ENCODE assay signal across 19 cellular contexts in the genomic region with DNA sequence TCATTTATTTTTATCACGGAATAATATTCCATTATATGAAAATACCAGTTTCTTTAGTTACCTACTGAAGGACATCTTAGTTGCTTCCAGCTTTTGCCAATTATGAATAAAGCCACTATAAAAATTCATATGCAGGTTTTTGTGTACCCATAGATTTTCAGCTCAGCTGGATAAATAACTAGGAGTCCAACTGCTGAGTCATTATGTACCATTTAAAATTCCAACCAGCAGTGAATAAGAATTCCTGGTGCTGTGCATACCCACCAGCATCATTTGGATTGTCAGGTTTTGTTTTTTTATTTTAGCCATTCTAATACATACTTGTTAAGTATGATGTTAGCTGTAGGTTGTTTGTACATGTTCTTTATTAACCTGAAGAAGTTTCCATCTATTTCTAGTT. TPM values are rescaled to one million over a fixed set of nuclear protein-coding genes. Genes with fewer than 3 reads are reported as not detected.
DNase-seq lines count a peak whose midpoint lies in the region; ATAC-seq, FAIRE-seq and TF ChIP-seq lines count a peak whose summit lies in the region.
"Had no signal": no experiment of that assay in that cellular context is flagged by ENCODE, and none has a peak within 500 bp of the region (broad histone marks: within the 10 kb centered on the region; RNA-seq: fewer than 3 reads in every experiment).

No MANE protein-coding gene starts in this region.

- no peaks in the 10 kb centered on the region for H4K20me1 ChIP-seq in endothelial cell of umbilical vein (replicated peaks; ENCODE audit: control insufficient read depth, extremely low read depth, insufficient read depth, low read length)

- intact Hi-C loops in endothelial cell of umbilical vein (cut with micrococcal nuclease) (loop anchor here (10.0 kb wide), 1 partner anchor 490 kb away; a partner anchor contains a TSS), pancreas (cut with DNase I) (no loop called here)

- POLR2A ChIA-PET in endothelial cell of umbilical vein (lab: Charles Lee) = no interaction called here
- POLR2A ChIA-PET in activated CD4-positive, alpha-beta memory T cell treated with anti-CD3 and anti-CD28 coated beads, Interleukin-2, amount 10 ng/mL, durations not matched to agents 7 days and 5 days (lab: Charles Lee) = no interaction called here

- H3K27me3 Mint-ChIP-seq in activated CD4-positive, alpha-beta memory T cell treated with anti-CD3 and anti-CD28 coated beads, Interleukin-2, amount 10 ng/mL, durations not matched to agents 7 days and 5 days = no peaks in the 10 kb centered on the region
- peaks cover 4% of the 10 kb centered on the region for H3K27me3 Mint-ChIP-seq in mesothelial cell of epicardium (ENCODE audit: low read depth)
- H3K27me3 Mint-ChIP-seq: CD4-positive, alpha-beta T cell had no signal

- H3K4me1 ChIP-seq in endothelial cell of umbilical vein (ENCODE audit: control insufficient read depth, extremely low read depth, insufficient read depth, low read length) (peaks cover 40% of the 10 kb centered on the region), pancreas (peaks cover 12 to 38% (median 27%) of the 10 kb centered on the region in 3 donors)
- H3K4me1 ChIP-seq: adrenal gland, colonic mucosa had no signal

- H3K9me3 ChIP-seq in endothelial cell of umbilical vein (replicated peaks; ENCODE audit: control insufficient read depth, insufficient read depth, low read length) (no peaks in the 10 kb centered on the region), pancreas (no peaks in the 10 kb centered on the region)
- H3K9me3 ChIP-seq: adrenal gland, colonic mucosa, transverse colon had no signal

- peak; percentile 74 to 86 (median 82) for ATAC-seq in pancreas
- ATAC-seq in HG02623 (IDR thresholded peaks at IDR 0.05; ENCODE audit: unreplicated experiment) = no peak
- ATAC-seq in GM21737 (IDR thresholded peaks at IDR 0.05; ENCODE audit: unreplicated experiment) = no peak
- ATAC-seq: HCT116; stimulated activated effector memory CD8-positive, alpha-beta T cell treated with anti-CD3 and anti-CD28 coated beads, Interleukin-12 subunit alpha, Interleukin-12 subunit beta, amount 100 ng/mL, for 72 hours had no signal

- H2AFZ ChIP-seq in endothelial cell of umbilical vein (ENCODE audit: low read depth, low read length) = no peak overlapping the region

- dilution Hi-C loops in endothelial cell of umbilical vein (cut with MboI; ENCODE audit: extremely low pct_ligation_motif_present, low sequenced_read_pairs) = no loop called here

- 33 to 37% methylated on average over 1 of the region's 1 CpG for WGBS in pancreas, 2 donors

- no peaks in the 10 kb centered on the region for H3K27me3 ChIP-seq in endothelial cell of umbilical vein (ENCODE audit: control insufficient read depth in 2 of 2, insufficient read depth in 2 of 2, low read length in 2 of 2)
- H3K27me3 ChIP-seq in pancreas = no peaks in the 10 kb centered on the region
- H3K27me3 ChIP-seq: adrenal gland, colonic mucosa, transverse colon had no signal

- H3K4me2 ChIP-seq in endothelial cell of umbilical vein (ENCODE audit: insufficient read depth, low read length) = peak overlapping the region; percentile 22
- H3K4me2 ChIP-seq: smooth muscle cell had no signal

- peaks cover 27% of the 10 kb centered on the region for H3K36me3 Mint-ChIP-seq in activated CD4-positive, alpha-beta memory T cell treated with anti-CD3 and anti-CD28 coated beads, Interleukin-2, amount 10 ng/mL, durations not matched to agents 7 days and 5 days (ENCODE audit: low read depth)
- no peaks in the 10 kb centered on the region for H3K36me3 Mint-ChIP-seq in mesothelial cell of epicardium
- H3K36me3 Mint-ChIP-seq: stimulated activated effector memory CD8-positive, alpha-beta T cell treated with anti-CD3 and anti-CD28 coated beads, Interleukin-12 subunit alpha, Interleukin-12 subunit beta, amount 100 ng/mL, for 72 hours had no signal

- peaks cover 10% of the 10 kb centered on the region for H3K9me3 Mint-ChIP-seq in activated CD4-positive, alpha-beta memory T cell treated with anti-CD3 and anti-CD28 coated beads, Interleukin-2, amount 10 ng/mL, durations not matched to agents 7 days and 5 days
- H3K9me3 Mint-ChIP-seq in mesothelial cell of epicardium = peaks cover 18% of the 10 kb centered on the region
- H3K9me3 Mint-ChIP-seq: CD4-positive, alpha-beta T cell; stimulated activated effector memory CD8-positive, alpha-beta T cell treated with anti-CD3 and anti-CD28 coated beads, Interleukin-12 subunit alpha, Interleukin-12 subunit beta, amount 100 ng/mL, for 72 hours had no signal

- H3K27ac ChIP-seq in endothelial cell of umbilical vein (ENCODE audit: insufficient read depth, low read depth, low read length) = peak overlapping the region; percentile 80
- H3K27ac ChIP-seq in pancreas = no peak overlapping the region
- H3K27ac ChIP-seq: adrenal gland, colonic mucosa, transverse colon had no signal

- no peaks in the 10 kb centered on the region for H3K36me3 ChIP-seq in endothelial cell of umbilical vein (ENCODE audit: control insufficient read depth in 2 of 2, extremely low read depth in 1 of 2, insufficient read depth in 2 of 2, low read length in 2 of 2)
- H3K36me3 ChIP-seq in pancreas = no peaks in the 10 kb centered on the region
- H3K36me3 ChIP-seq: adrenal gland, colonic mucosa, transverse colon had no signal

- H3K4me3 ChIP-seq in endothelial cell of umbilical vein (replicated peaks in 1 of 3; ENCODE audit: insufficient read depth in 1 of 3, low read depth in 1 of 3, low read length in 3 of 3) (no peak overlapping the region), pancreas (no peak overlapping the region)
- H3K4me3 ChIP-seq: adrenal gland, colonic mucosa, smooth muscle cell, transverse colon had no signal

- H3K9ac ChIP-seq in endothelial cell of umbilical vein (replicated peaks; ENCODE audit: extremely low read depth, insufficient read depth, low read length) = no peak overlapping the region

- no peak overlapping the region for H3K4me3 Mint-ChIP-seq in activated CD4-positive, alpha-beta memory T cell treated with anti-CD3 and anti-CD28 coated beads, Interleukin-2, amount 10 ng/mL, durations not matched to agents 7 days and 5 days
- no peak overlapping the region for H3K4me3 Mint-ChIP-seq in mesothelial cell of epicardium
- H3K4me3 Mint-ChIP-seq: CD4-positive, alpha-beta T cell; stimulated activated effector memory CD8-positive, alpha-beta T cell treated with anti-CD3 and anti-CD28 coated beads, Interleukin-12 subunit alpha, Interleukin-12 subunit beta, amount 100 ng/mL, for 72 hours had no signal

- BruUV-seq in endothelial cell of umbilical vein (replicated peaks; lab: Mats Ljungman, UMichigan) = no TSS peak

- TF ChIP-seq CTCF in endothelial cell of umbilical vein (IDR thresholded peaks at IDR 0.05; ENCODE audit: extremely low read depth in 1 of 2, insufficient read depth in 1 of 2, low read depth in 1 of 2, low read length in 2 of 2) = no peak
- no peak for TF ChIP-seq CTCF in pancreas (IDR thresholded peaks at IDR 0.05)
- TF ChIP-seq CTCF in mesothelial cell of epicardium (IDR thresholded peaks at IDR 0.05; ENCODE audit: unreplicated experiment) = no peak

- no peak for FAIRE-seq in H54 (lab: Jason Lieb, UNC)
- FAIRE-seq in endothelial cell of umbilical vein (lab: Jason Lieb, UNC) = no peak
- FAIRE-seq in pancreas (lab: Jason Lieb, UNC) = peak; percentile 23
- FAIRE-seq: GM12891 had no signal

- H3K9me1 ChIP-seq in endothelial cell of umbilical vein (replicated peaks; ENCODE audit: control insufficient read depth, extremely low read depth, insufficient read depth, low read length) = no peaks in the 10 kb centered on the region

- TF ChIP-seq POLR2A in H54 (IDR thresholded peaks at IDR 0.05; ENCODE audit: low read depth, low read length) (no peak), endothelial cell of umbilical vein (IDR thresholded peaks at IDR 0.05; ENCODE audit: low read depth, low read length) (no peak)

- H3K4me1 Mint-ChIP-seq in activated CD4-positive, alpha-beta memory T cell treated with anti-CD3 and anti-CD28 coated beads, Interleukin-2, amount 10 ng/mL, durations not matched to agents 7 days and 5 days = peaks cover 7% of the 10 kb centered on the region
- no peaks in the 10 kb centered on the region for H3K4me1 Mint-ChIP-seq in mesothelial cell of epicardium

- no peak overlapping the region for H3K27ac Mint-ChIP-seq in activated CD4-positive, alpha-beta memory T cell treated with anti-CD3 and anti-CD28 coated beads, Interleukin-2, amount 10 ng/mL, durations not matched to agents 7 days and 5 days
- H3K27ac Mint-ChIP-seq in mesothelial cell of epicardium = no peak overlapping the region
- H3K27ac Mint-ChIP-seq: CD4-positive, alpha-beta T cell; stimulated activated effector memory CD8-positive, alpha-beta T cell treated with anti-CD3 and anti-CD28 coated beads, Interleukin-12 subunit alpha, Interleukin-12 subunit beta, amount 100 ng/mL, for 72 hours had no signal

- H3K79me2 ChIP-seq in endothelial cell of umbilical vein (ENCODE audit: control insufficient read depth, insufficient read depth, low read length) = peaks cover 43% of the 10 kb centered on the region

- DNase-seq in H54 (ENCODE audit: insufficient read length, low spot score) = peak; percentile 6
- peak; percentile 58 for DNase-seq in SHP77 treated with DMSO at 0.1 percent for 48 hours (lab: John Stamatoyannopoulos, UW)
- DNase-seq in endothelial cell of umbilical vein (ENCODE audit: low read depth, low spot score) = peak; percentile 49
- no peak for DNase-seq in pancreas
- DNase-seq in activated CD4-positive, alpha-beta memory T cell treated with anti-CD3 and anti-CD28 coated beads, Interleukin-2, amount 10 ng/mL, durations not matched to agents 7 days and 5 days = no peak
- DNase-seq in mesothelial cell of epicardium (ENCODE audit: low spot score in 2 of 2, unreplicated experiment in 2 of 2) = no peak
- DNase-seq: adrenal gland; CD4-positive, alpha-beta T cell; colonic mucosa; hippocampal formation; NCI-H2227 treated with DMSO at 0.1 percent for 48 hours; transverse colon had no signal

- CTCF ChIA-PET in endothelial cell of umbilical vein (lab: Charles Lee) = no interaction called here
- CTCF ChIA-PET in activated CD4-positive, alpha-beta memory T cell treated with anti-CD3 and anti-CD28 coated beads, Interleukin-2, amount 10 ng/mL, durations not matched to agents 7 days and 5 days (lab: Charles Lee) = no interaction called here

RNA-seq across cellular contexts. Expression of a gene that starts 14.5 kb away (rescaled TPM):
- 8.5 and 10.6 TPM in 2 replicates for total RNA-seq in endothelial cell of umbilical vein
- 5.3 and 9.3 TPM in 2 replicates for polyA plus RNA-seq in endothelial cell of umbilical vein
- 8.0 and 10.3 TPM in 2 replicates for polyA plus RNA-seq in endothelial cell of umbilical vein (2011; cell fraction: cytosol; rRNA removed)
- polyA plus RNA-seq in endothelial cell of umbilical vein (2011; cell fraction: nucleus; rRNA removed) = 14.0 and 19.9 TPM in 2 replicates
- polyA plus RNA-seq in endothelial cell of umbilical vein (2012) = 12.7 and 18.0 TPM in 2 replicates
- 3.3 and 6.0 TPM in 2 replicates for polyA minus RNA-seq in endothelial cell of umbilical vein
- polyA minus RNA-seq in endothelial cell of umbilical vein (2011; cell fraction: cytosol; rRNA and poly(A)+ RNA removed) = 2.5 TPM
- 3.7 and 6.0 TPM in 2 replicates for polyA minus RNA-seq in endothelial cell of umbilical vein (2011; cell fraction: nucleus; rRNA and poly(A)+ RNA removed)
- total RNA-seq in pancreas = 1 to 10 TPM; 3.5 to 5.1 (median 4.8) TPM
- polyA plus RNA-seq in pancreas = 1 to 10 TPM; 6.8 to 7.1 TPM
- 10 to 100 TPM; 11.5 to 12.5 TPM for total RNA-seq in activated CD4-positive, alpha-beta memory T cell treated with anti-CD3 and anti-CD28 coated beads, Interleukin-2, amount 10 ng/mL, durations not matched to agents 7 days and 5 days
- total RNA-seq in mesothelial cell of epicardium = not detected in 3 replicates
- total RNA-seq: smooth muscle cell had no signal
- polyA plus RNA-seq: smooth muscle cell had no signal

RNA-seq across cellular contexts. Expression of a gene that starts 19.2 kb away (rescaled TPM):
- total RNA-seq in endothelial cell of umbilical vein = 1.1 and 1.5 TPM in 2 replicates
- polyA plus RNA-seq in endothelial cell of umbilical vein = 1.4 and 1.6 TPM in 2 replicates
- polyA plus RNA-seq in endothelial cell of umbilical vein (2011; cell fraction: cytosol; rRNA removed) = 0.75 and 0.95 TPM in 2 replicates
- polyA plus RNA-seq in endothelial cell of umbilical vein (2011; cell fraction: nucleus; rRNA removed) = 7.9 and 8.3 TPM in 2 replicates
- polyA plus RNA-seq in endothelial cell of umbilical vein (2012) = 1.2 TPM in 2 replicates
- polyA minus RNA-seq in endothelial cell of umbilical vein = 1.1 and 2.3 TPM in 2 replicates
- polyA minus RNA-seq in endothelial cell of umbilical vein (2011; cell fraction: cytosol; rRNA and poly(A)+ RNA removed) = not detected
- 2.5 and 3.1 TPM in 2 replicates for polyA minus RNA-seq in endothelial cell of umbilical vein (2011; cell fraction: nucleus; rRNA and poly(A)+ RNA removed)
- 1,000 to 10,000 TPM in 4 of 6 donors, 100 to 1,000 TPM in 2; 734 to 3,085 (median 1,884) TPM for total RNA-seq in pancreas
- 1,000 to 10,000 TPM; 2,023 to 2,052 TPM for polyA plus RNA-seq in pancreas
- total RNA-seq in activated CD4-positive, alpha-beta memory T cell treated with anti-CD3 and anti-CD28 coated beads, Interleukin-2, amount 10 ng/mL, durations not matched to agents 7 days and 5 days = 1 to 10 TPM; 1.8 to 2.1 TPM
- not detected in 3 replicates for total RNA-seq in mesothelial cell of epicardium
- polyA plus RNA-seq: smooth muscle cell had no signal

RNA-seq across cellular contexts. Expression of a gene that starts 45.5 kb away (rescaled TPM):
- total RNA-seq in endothelial cell of umbilical vein = not detected in 2 replicates
- not detected in 2 replicates for polyA plus RNA-seq in endothelial cell of umbilical vein
- not detected in 2 replicates for polyA plus RNA-seq in endothelial cell of umbilical vein (2011; cell fraction: cytosol; rRNA removed)
- not detected in 2 replicates for polyA plus RNA-seq in endothelial cell of umbilical vein (2011; cell fraction: nucleus; rRNA removed)
- not detected in 2 replicates for polyA plus RNA-seq in endothelial cell of umbilical vein (2012)
- not detected in 2 replicates for polyA minus RNA-seq in endothelial cell of umbilical vein
- polyA minus RNA-seq in endothelial cell of umbilical vein (2011; cell fraction: cytosol; rRNA and poly(A)+ RNA removed) = not detected
- polyA minus RNA-seq in endothelial cell of umbilical vein (2011; cell fraction: nucleus; rRNA and poly(A)+ RNA removed) = not detected in 2 replicates
- total RNA-seq in pancreas = not detected
- polyA plus RNA-seq in pancreas = not detected
- total RNA-seq in activated CD4-positive, alpha-beta memory T cell treated with anti-CD3 and anti-CD28 coated beads, Interleukin-2, amount 10 ng/mL, durations not matched to agents 7 days and 5 days = not detected
- not detected in 3 replicates for total RNA-seq in mesothelial cell of epicardium
- total RNA-seq: adrenal gland; CD4-positive, alpha-beta T cell; colonic mucosa; smooth muscle cell; transverse colon had no signal
- polyA plus RNA-seq: adrenal gland, esophagus, smooth muscle cell had no signal

Comparison
In these comparisons a context has a peak if more than half of its experiments do, and no peak if none do; other contexts are left out.
1. DNase-seq: peak in H54 (single experiment), SHP77 treated with DMSO at 0.1 percent for 48 hours (single experiment) and endothelial cell of umbilical vein (single experiment); none in pancreas (0 of 6), activated CD4-positive, alpha-beta memory T cell treated with anti-CD3 and anti-CD28 coated beads, Interleukin-2, amount 10 ng/mL, durations not matched to agents 7 days and 5 days (single experiment) and mesothelial cell of epicardium (0 of 2).
2. ATAC-seq: peak in pancreas (4 of 4); none in HG02623 (single experiment) and GM21737 (single experiment).
3. RNA of a gene that starts 19.2 kb away (total RNA-seq): 734 to 3,085 TPM in pancreas; 1.8 to 2.1 TPM in activated CD4-positive, alpha-beta memory T cell treated with anti-CD3 and anti-CD28 coated beads, Interleukin-2, amount 10 ng/mL, durations not matched to agents 7 days and 5 days, 1.1 to 1.5 TPM in endothelial cell of umbilical vein and not detected in mesothelial cell of epicardium; every median in the first group is over 100 times any median in the second.